In the genomic region with DNA sequence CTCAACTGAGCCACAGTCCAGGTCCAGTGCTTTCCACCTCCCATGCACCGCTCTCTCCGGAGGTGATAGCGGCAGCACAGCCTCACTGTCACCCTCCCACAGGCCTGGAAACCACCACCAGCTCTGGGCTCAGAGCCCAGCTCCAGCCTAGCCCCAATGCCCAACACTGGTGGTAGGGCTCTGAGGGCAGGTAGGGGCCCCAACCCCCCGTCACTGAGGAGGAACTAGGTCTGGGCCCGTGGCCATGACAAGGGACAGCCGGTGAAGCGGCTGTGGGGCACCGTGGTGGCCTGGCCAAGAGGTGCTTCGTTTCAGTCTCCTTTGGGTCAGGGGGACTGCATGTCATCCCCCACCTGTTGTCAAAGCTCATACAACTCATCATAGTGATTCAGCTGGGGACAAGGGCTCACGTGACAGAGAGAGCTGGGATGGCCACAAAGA, we compare ENCODE assay signal across 16 cellular contexts.
"Had no signal": no experiment of that assay in that cellular context is flagged by ENCODE, and none has a peak within 500 bp of the region (broad histone marks: within the 10 kb centered on the region; RNA-seq: fewer than 3 reads in every experiment).

No MANE protein-coding gene starts in this region.

- H3K36me3 ChIP-seq: neural progenitor cell, ovary had no signal

- H2AFZ ChIP-seq: hepatocyte, neural progenitor cell had no signal

- H3K4me3 ChIP-seq: dorsolateral prefrontal cortex, hepatocyte, neural progenitor cell, ovary had no signal

- H3K27ac ChIP-seq: epithelial cell of prostate, hepatocyte, neural progenitor cell, ovary had no signal

- H3K27ac Mint-ChIP-seq: activated naive CD4-positive, alpha-beta T cell treated with anti-CD3 and anti-CD28 coated beads, Interleukin-2, amount 50 U/mL, for 24 hours; neural progenitor cell had no signal

- H3K36me3 Mint-ChIP-seq: activated naive CD4-positive, alpha-beta T cell treated with anti-CD3 and anti-CD28 coated beads, Interleukin-2, amount 50 U/mL, for 24 hours; naive B cell had no signal

- H3K4me2 ChIP-seq: hepatocyte, neural progenitor cell had no signal

- H3K4me3 Mint-ChIP-seq: activated naive CD4-positive, alpha-beta T cell treated with anti-CD3 and anti-CD28 coated beads, Interleukin-2, amount 50 U/mL, for 24 hours; neural progenitor cell had no signal

- H3K4me1 ChIP-seq: neural progenitor cell had no signal

- H3K9ac ChIP-seq: neural progenitor cell had no signal

- ATAC-seq: left colon, sciatic nerve had no signal

- DNase-seq: activated CD4-positive, alpha-beta T cell treated with anti-CD3 and anti-CD28 coated beads, Interleukin-2, amount 50 U/mL, for 48 hours; activated gamma-delta T cell; dorsolateral prefrontal cortex; foreskin fibroblast; left colon; naive B cell; ovary; stimulated activated CD8-positive, alpha-beta memory T cell treated with anti-CD3 and anti-CD28 coated beads, Interleukin-4, amount 100 ng/mL, for 48 hours; stimulated activated naive CD4-positive, alpha-beta T cell; SW 1271; T-helper 2 cell had no signal

- H3K27me3 ChIP-seq: dorsolateral prefrontal cortex, hepatocyte, neural progenitor cell, ovary had no signal

- H3K9me3 Mint-ChIP-seq: activated naive CD4-positive, alpha-beta T cell treated with anti-CD3 and anti-CD28 coated beads, Interleukin-2, amount 50 U/mL, for 24 hours; naive B cell; neural progenitor cell had no signal

- H3K27me3 Mint-ChIP-seq: activated naive CD4-positive, alpha-beta T cell treated with anti-CD3 and anti-CD28 coated beads, Interleukin-2, amount 50 U/mL, for 24 hours; naive B cell had no signal

- H3K9me3 ChIP-seq: ovary had no signal
